In genomic region chr16:89700649-89701424, GRCh38 we compare ENCODE assay signal across 8 cellular contexts. TPM values are rescaled to one million over a fixed set of nuclear protein-coding genes. Genes with fewer than 3 reads are reported as not detected.
DNase-seq lines count a peak whose midpoint lies in the region; ATAC-seq and TF ChIP-seq lines count a peak whose summit lies in the region.

No MANE protein-coding gene starts in this region.

- H3K27me3 ChIP-seq in Peyer's patch (no peaks in the 10 kb centered on the region), left ventricle myocardium inferior (ENCODE audit: low read depth) (no peaks in the 10 kb centered on the region)

- H3K27ac Mint-ChIP-seq in Calu3 (ENCODE audit: unreplicated experiment) = peak overlapping the region; percentile 93
- H3K27ac Mint-ChIP-seq in activated naive CD8-positive, alpha-beta T cell treated with anti-CD3 and anti-CD28 coated beads, Interleukin-2, amount 50 U/mL, for 24 hours = no peak overlapping the region

- intact Hi-C loops in Calu3 (cut with micrococcal nuclease; ENCODE audit: unreplicated experiment) = no loop called here
- intact Hi-C loops in left ventricle myocardium inferior (cut with micrococcal nuclease) = no loop called here

- ATAC-seq in activated naive CD8-positive, alpha-beta T cell treated with anti-CD3 and anti-CD28 coated beads, Interleukin-2, amount 50 U/mL, for 24 hours = peak; percentile 29
- no peak for ATAC-seq in HG03342 (IDR thresholded peaks at IDR 0.05; ENCODE audit: unreplicated experiment)

- POLR2A ChIA-PET in HEK293 (lab: Yijun Ruan, JAX) = interaction anchor here (0.7 to 2.5 kb wide), 14 partner anchors 8 to 221 kb away, joined by 3 to 17 read pairs (median 4); partner anchors contain the start of genes CDK10, SPG7, TCF25 and VPS9D1

- TF ChIP-seq POLR2A in Peyer's patch (IDR thresholded peaks at IDR 0.05) = peak in 1 of 2 donors; percentile 24

- no peaks in the 10 kb centered on the region for H3K4me1 Mint-ChIP-seq in Calu3 (ENCODE audit: low read depth, unreplicated experiment)
- peaks cover 23% of the 10 kb centered on the region for H3K4me1 Mint-ChIP-seq in activated naive CD8-positive, alpha-beta T cell treated with anti-CD3 and anti-CD28 coated beads, Interleukin-2, amount 50 U/mL, for 24 hours

- H3K4me1 ChIP-seq in HEK293 (ENCODE audit: control insufficient read depth, insufficient read depth, low read length) = peaks cover 8% of the 10 kb centered on the region
- H3K4me1 ChIP-seq in Peyer's patch = peaks cover 0 to 38% (median 19%) of the 10 kb centered on the region in 4 donors
- H3K4me1 ChIP-seq in left ventricle myocardium inferior = peaks cover 31% of the 10 kb centered on the region

- H3K4me3 Mint-ChIP-seq in Calu3 (ENCODE audit: low read depth, unreplicated experiment) = peak overlapping the region; percentile 87
- H3K4me3 Mint-ChIP-seq in activated naive CD8-positive, alpha-beta T cell treated with anti-CD3 and anti-CD28 coated beads, Interleukin-2, amount 50 U/mL, for 24 hours = peak overlapping the region; percentile 73

- peak overlapping the region; percentile 65 for H3K27ac ChIP-seq in HEK293 (ENCODE audit: extremely low read depth, low read depth, low read length)
- peak overlapping the region; percentile 88 to 95 (median 92) for H3K27ac ChIP-seq in Peyer's patch
- H3K27ac ChIP-seq in left ventricle myocardium inferior (replicated peaks) = peak overlapping the region; percentile 79

- BruUV-seq in Calu3 (replicated peaks; lab: Mats Ljungman, UMichigan) = no TSS peak

- no peak for TF ChIP-seq CTCF in Calu3 (IDR thresholded peaks at IDR 0.05; ENCODE audit: unreplicated experiment)
- TF ChIP-seq CTCF in HEK293 (tag by site-specific recombination; IDR thresholded peaks at IDR 0.05) = no peak; the same call in 1 of the 2 replicates
- peak in 4 of 6 experiments; percentile 16 to 51 (median 26) for TF ChIP-seq CTCF in Peyer's patch (IDR thresholded peaks at IDR 0.05)
- TF ChIP-seq CTCF in left ventricle myocardium inferior (IDR thresholded peaks at IDR 0.05; ENCODE audit: borderline replicate concordance) = no peak

- peaks cover 0 to 29% of the 10 kb centered on the region in 2 experiments; a peak in 2 of 3 replicates for H3K36me3 ChIP-seq in HEK293 (ENCODE audit: control insufficient read depth in 2 of 2, insufficient read depth in 1 of 2, low read length in 2 of 2)
- H3K36me3 ChIP-seq in Peyer's patch = peaks cover 0 to 22% (median 0%) of the 10 kb centered on the region in 3 donors
- H3K36me3 ChIP-seq in left ventricle myocardium inferior = no peaks in the 10 kb centered on the region

- H3K9me3 Mint-ChIP-seq in Calu3 (ENCODE audit: low read depth, unreplicated experiment) = no peaks in the 10 kb centered on the region
- H3K9me3 Mint-ChIP-seq in activated naive CD8-positive, alpha-beta T cell treated with anti-CD3 and anti-CD28 coated beads, Interleukin-2, amount 50 U/mL, for 24 hours = no peaks in the 10 kb centered on the region

- peak overlapping the region; percentile 68 for H3K4me3 ChIP-seq in HEK293 (ENCODE audit: low read depth, low read length)
- H3K4me3 ChIP-seq in Peyer's patch = peak overlapping the region; percentile 70 to 87 (median 78)
- H3K4me3 ChIP-seq in left ventricle myocardium inferior = peak overlapping the region; percentile 83

- H3K9me3 ChIP-seq in HEK293 (ENCODE audit: control insufficient read depth, insufficient read depth, low read depth, low read length) = no peaks in the 10 kb centered on the region
- no peaks in the 10 kb centered on the region for H3K9me3 ChIP-seq in Peyer's patch
- no peaks in the 10 kb centered on the region for H3K9me3 ChIP-seq in left ventricle myocardium inferior (replicated peaks)

- CTCF ChIA-PET in Calu3 (lab: Charles Lee) (interaction anchor here (0.5 to 2.4 kb wide), 16 partner anchors 9 to 1342 kb away, joined by 3 to 17 read pairs (median 4); partner anchors contain the start of genes CDK10, FANCA and VPS9D1), HEK293 (lab: Yijun Ruan, JAX) (interaction anchor here (0.6 to 2.2 kb wide), 10 partner anchors 8 to 320 kb away, joined by 3 to 12 read pairs (median 3); no protein-coding TSS in a partner anchor)

- no peaks in the 10 kb centered on the region for H3K27me3 Mint-ChIP-seq in Calu3 (ENCODE audit: unreplicated experiment)
- H3K27me3 Mint-ChIP-seq in activated naive CD8-positive, alpha-beta T cell treated with anti-CD3 and anti-CD28 coated beads, Interleukin-2, amount 50 U/mL, for 24 hours = no peaks in the 10 kb centered on the region

- H3K36me3 Mint-ChIP-seq in Calu3 (ENCODE audit: insufficient read depth, unreplicated experiment) = peaks cover 81% of the 10 kb centered on the region
- H3K36me3 Mint-ChIP-seq in activated naive CD8-positive, alpha-beta T cell treated with anti-CD3 and anti-CD28 coated beads, Interleukin-2, amount 50 U/mL, for 24 hours (ENCODE audit: low read depth) = peaks cover 3% of the 10 kb centered on the region

- DNase-seq in Calu3 (peak; percentile 77), Peyer's patch (peak; percentile 58 to 88 (median 84)), left ventricle myocardium inferior (no peak), renal cortical epithelial cell (ENCODE audit: low read depth) (peak; percentile 34), pons (ENCODE audit: low spot score) (no peak)
- DNase-seq in activated naive CD8-positive, alpha-beta T cell treated with anti-CD3 and anti-CD28 coated beads, Interleukin-2, amount 50 U/mL, for 24 hours = peak; percentile 57

TF ChIP-seq in HEK293, 187 proteins besides CTCF, POLR2A, EP300 and RAD21 (continues in another document):
- TF ChIP-seq EGR2 (tag by site-specific recombination; IDR thresholded peaks at IDR 0.05; ENCODE audit: low read depth) (peak; percentile 3; the same call in 1 of the 2 replicates), IKZF3 (tag by site-specific recombination; IDR thresholded peaks at IDR 0.05) (no peak), ZBTB26 (tag by site-specific recombination; optimal IDR thresholded peaks at IDR 0.05) (peak; percentile 77), TCF7L2 (IDR thresholded peaks at IDR 0.05; ENCODE audit: borderline replicate concordance, low read depth, low read length) (no peak), ZBTB7A (tag by site-specific recombination; IDR thresholded peaks at IDR 0.05; ENCODE audit: low read depth) (peak; percentile 46), ZBTB48 (tag by site-specific recombination; IDR thresholded peaks at IDR 0.05) (peak; percentile 16; the same call in 1 of the 2 replicates), ZSCAN30 (tag by site-specific recombination; IDR thresholded peaks at IDR 0.05) (peak; percentile 21; the same call in 1 of the 2 replicates), HOXC10 (CRISPR knock-in tag; IDR thresholded peaks at IDR 0.05) (no peak), ZNF692 (tag by site-specific recombination; IDR thresholded peaks at IDR 0.05) (peak; percentile 68), BCL11B (tag by site-specific recombination; IDR thresholded peaks at IDR 0.05; ENCODE audit: low read depth) (no peak; the same call in 1 of the 2 replicates), ZBTB8A (tag by site-specific recombination; IDR thresholded peaks at IDR 0.05) (peak; percentile 7; the same call in 1 of the 2 replicates), ZNF169 (tag by site-specific recombination; IDR thresholded peaks at IDR 0.05) (no peak), ZNF433 (tag by site-specific recombination; IDR thresholded peaks at IDR 0.05; ENCODE audit: low read depth) (no peak), ZNF837 (tag by site-specific recombination; IDR thresholded peaks at IDR 0.05) (peak; percentile 6; the same call in 1 of the 2 replicates), GLIS2 (tag by site-specific recombination; IDR thresholded peaks at IDR 0.05) (peak; percentile 69), ZNF747 (tag by site-specific recombination; IDR thresholded peaks at IDR 0.05) (0 out of 2 replicates have a peak, but pooled peaks have one; percentile 12), ZNF404 (tag by site-specific recombination; IDR thresholded peaks at IDR 0.05) (no peak)

RNA-seq across cellular contexts. Expression of gene SPATA2L, which starts 0.7 kb away (rescaled TPM):
- total RNA-seq in Calu3 (2022) (20.7 and 23.6 TPM in 2 replicates), Peyer's patch (10 to 100 TPM; 19.0 to 44.7 (median 36.7) TPM), left ventricle myocardium inferior (2.1 TPM), renal cortical epithelial cell (22.7 and 34.7 TPM in 2 replicates)

RNA-seq across cellular contexts. Expression of gene CDK10, which starts 14.3 kb away (rescaled TPM):
- 102 and 106 TPM in 2 replicates for total RNA-seq in Calu3 (2022)
- 100 to 1,000 TPM in 3 of 4 donors, 10 to 100 TPM in 1; 97.9 to 198 (median 158) TPM for total RNA-seq in Peyer's patch
- total RNA-seq in left ventricle myocardium inferior = 26.7 TPM
- 33.9 and 56.5 TPM in 2 replicates for total RNA-seq in renal cortical epithelial cell

RNA-seq across cellular contexts. Expression of gene VPS9D1, which starts 19.9 kb away (rescaled TPM):
- 26.7 and 28.2 TPM in 2 replicates for total RNA-seq in Calu3 (2022)
- total RNA-seq in Peyer's patch = 10 to 100 TPM; 14.9 to 45.9 (median 27.9) TPM
- 12.6 TPM for total RNA-seq in left ventricle myocardium inferior
- 7.1 and 12.6 TPM in 2 replicates for total RNA-seq in renal cortical epithelial cell

RNA-seq across cellular contexts. Expression of gene ZNF276, which starts 20.5 kb away (rescaled TPM):
- total RNA-seq in Calu3 (2022) = 30.6 and 37.2 TPM in 2 replicates
- 100 to 1,000 TPM in 3 of 4 donors, 10 to 100 TPM in 1; 59.0 to 270 (median 125) TPM for total RNA-seq in Peyer's patch
- total RNA-seq in left ventricle myocardium inferior = 12.9 TPM
- 10.6 and 20.7 TPM in 2 replicates for total RNA-seq in renal cortical epithelial cell

RNA-seq across cellular contexts. Expression of gene SPATA33, which starts 43.2 kb away (rescaled TPM):
- total RNA-seq in Calu3 (2022) = 23.5 and 27.3 TPM in 2 replicates
- total RNA-seq in Peyer's patch = 10 to 100 TPM; 13.9 to 76.7 (median 25.6) TPM
- total RNA-seq in left ventricle myocardium inferior = 3.6 TPM
- 3.0 and 7.9 TPM in 2 replicates for total RNA-seq in renal cortical epithelial cell

Comparison
In these comparisons a context has a peak if more than half of its experiments do, and no peak if none do; other contexts are left out.
1. DNase-seq: peak in Calu3 (single experiment), Peyer's patch (3 of 3), activated naive CD8-positive, alpha-beta T cell treated with anti-CD3 and anti-CD28 coated beads, Interleukin-2, amount 50 U/mL, for 24 hours (single experiment) and renal cortical epithelial cell (single experiment); none in left ventricle myocardium inferior (single experiment) and pons (single experiment).
2. CTCF ChIP-seq: peak in Peyer's patch (4 of 6); none in Calu3 (single experiment), HEK293 (single experiment) and left ventricle myocardium inferior (single experiment).
3. Peak in every context shown above with its lines, with median percentiles within 50 percentile points of each other: H3K27ac ChIP-seq and H3K4me3 ChIP-seq.